ENCODE assay signal across 16 cellular contexts in genomic region chr16:76696876-76697275, GRCh38.
"Had no signal": no experiment of that assay in that cellular context is flagged by ENCODE, and none has a peak within 500 bp of the region (broad histone marks: within the 10 kb centered on the region; RNA-seq: fewer than 3 reads in every experiment).

No MANE protein-coding gene starts in this region.

- H3K27ac Mint-ChIP-seq: dendritic cell treated with granulocyte-macrophage colony-stimulating factor and Interleukin-4, amounts not matched to agents 40 ng/mL and 50 ng/mL, for 4 days; immature natural killer cell; mesothelial cell of epicardium had no signal

- H3K36me3 Mint-ChIP-seq: immature natural killer cell, mesothelial cell of epicardium had no signal

- H3K36me3 ChIP-seq: esophagus muscularis mucosa, gastroesophageal sphincter, heart left ventricle, left lung, lower lobe of right lung had no signal

- H3K27me3 ChIP-seq: esophagus muscularis mucosa, foreskin keratinocyte, gastroesophageal sphincter, heart left ventricle, hepatocyte, left lung had no signal

- H3K9me3 ChIP-seq: esophagus muscularis mucosa, gastroesophageal sphincter, lower lobe of right lung had no signal

- H3K4me3 Mint-ChIP-seq: dendritic cell treated with granulocyte-macrophage colony-stimulating factor and Interleukin-4, amounts not matched to agents 40 ng/mL and 50 ng/mL, for 4 days; immature natural killer cell; mesothelial cell of epicardium had no signal

- ATAC-seq: foreskin keratinocyte, gastroesophageal sphincter, heart left ventricle, left cardiac atrium, left lung, left ventricle myocardium superior, lower lobe of right lung had no signal

- H3K27ac ChIP-seq: coronary artery, esophagus muscularis mucosa, foreskin keratinocyte, gastroesophageal sphincter, heart left ventricle, hepatocyte, left lung, lower lobe of right lung had no signal

- H3K27me3 Mint-ChIP-seq: dendritic cell treated with granulocyte-macrophage colony-stimulating factor and Interleukin-4, amounts not matched to agents 40 ng/mL and 50 ng/mL, for 4 days had no signal

- H3K4me1 Mint-ChIP-seq: immature natural killer cell, mesothelial cell of epicardium had no signal

- H3K4me1 ChIP-seq: esophagus muscularis mucosa, foreskin keratinocyte, gastroesophageal sphincter, heart left ventricle, left lung, lower lobe of right lung had no signal

- H3K4me3 ChIP-seq: coronary artery, esophagus muscularis mucosa, gastroesophageal sphincter, heart left ventricle, hepatocyte, left lung, lower lobe of right lung had no signal

- DNase-seq: effector CD4-positive, alpha-beta T cell; effector memory CD4-positive, alpha-beta T cell; foreskin keratinocyte; heart left ventricle; immature natural killer cell; left cardiac atrium; left lung; left ventricle myocardium superior; lower lobe of right lung; mesenchymal stem cell had no signal
